In the genomic region with DNA sequence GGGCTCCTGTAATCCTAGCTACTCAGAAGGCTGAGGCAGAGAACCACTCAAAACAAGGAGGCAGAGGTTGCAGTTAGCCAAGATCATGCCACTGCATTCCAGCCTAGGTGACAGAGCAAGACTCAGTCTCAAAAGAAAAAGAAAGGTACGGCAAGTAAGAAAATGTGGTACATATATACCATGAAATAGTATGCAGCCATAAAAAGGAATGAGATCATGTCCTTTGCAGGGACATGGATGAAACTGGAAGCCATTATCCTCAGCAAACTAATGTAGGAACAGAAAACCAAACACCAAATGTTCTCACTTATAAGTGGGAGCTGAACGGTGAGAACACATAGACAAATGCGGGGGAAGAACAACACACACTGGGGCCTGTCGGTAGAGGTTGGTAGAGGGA, we compare ENCODE assay signal across 1 cellular context. TPM values are rescaled to one million over a fixed set of nuclear protein-coding genes. Genes with fewer than 3 reads are reported as not detected.
"Had no signal": no experiment of that assay in that cellular context is flagged by ENCODE, and none has a peak within 500 bp of the region (broad histone marks: within the 10 kb centered on the region; RNA-seq: fewer than 3 reads in every experiment).

No MANE protein-coding gene starts in this region.

RNA-seq across cellular contexts. Expression of a gene that starts 10.0 kb away (rescaled TPM):
- polyA plus RNA-seq: neural cell had no signal
